8 cellular contexts compared by ENCODE assay signal in the genomic region with DNA sequence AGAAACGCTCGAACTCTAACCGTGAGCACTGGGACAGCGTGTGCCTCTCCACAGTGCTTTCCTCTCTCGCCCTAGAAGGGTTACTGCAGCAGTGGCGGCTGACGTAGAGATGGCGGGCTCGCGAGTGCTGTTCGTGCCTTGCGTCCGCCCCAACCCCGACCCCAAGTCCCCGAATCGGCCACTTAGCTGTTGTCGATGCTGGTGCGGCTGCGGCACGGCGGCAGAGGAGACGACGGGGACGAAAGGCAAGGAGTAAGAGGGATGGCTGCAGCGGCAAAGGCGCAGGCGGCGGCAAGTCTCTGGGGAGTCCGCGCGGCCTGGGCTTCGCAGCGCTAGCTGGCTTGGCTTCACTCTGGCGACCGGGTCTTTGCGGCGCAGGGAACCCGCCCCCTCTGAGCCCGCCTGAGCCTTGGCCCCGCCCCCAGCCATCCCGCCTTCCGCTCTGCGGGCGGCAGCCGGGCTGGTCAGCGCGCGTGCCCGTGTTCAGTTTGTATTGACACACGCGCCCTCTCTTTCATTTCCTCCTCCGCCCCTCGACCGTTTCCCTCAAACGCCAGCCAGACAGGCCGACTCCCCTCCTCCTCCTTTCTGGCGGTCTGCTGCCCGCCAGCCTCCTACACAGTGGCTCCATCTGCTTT. TPM values are rescaled to one million over a fixed set of nuclear protein-coding genes. Genes with fewer than 3 reads are reported as not detected.
DNase-seq lines count a peak whose midpoint lies in the region; ATAC-seq and TF ChIP-seq lines count a peak whose summit lies in the region.

TSS of gene SPIN4 (minus strand) at position 354 of the 638 bp plus-strand sequence. CDS start 513 bp downstream, outside the sequence.

- peak within 1 kb of the TSS; percentile 93 for H3K4me2 ChIP-seq in OCI-LY3 (ENCODE audit: low read length)

- peaks cover 5% of the 10 kb centered on the region; the same call in 1 of the 2 replicates for H3K4me1 ChIP-seq in HUES6 (ENCODE audit: control insufficient read depth, insufficient read depth, low read length)
- H3K4me1 ChIP-seq in OCI-LY3 (ENCODE audit: low read length) = peaks cover 11% of the 10 kb centered on the region
- H3K4me1 ChIP-seq in esophagus (ENCODE audit: control insufficient read depth in 2 of 2, insufficient read depth in 2 of 2, low read length in 1 of 2) = no peaks in the 10 kb centered on the region
- no peaks in the 10 kb centered on the region for H3K4me1 ChIP-seq in mucosa of stomach (ENCODE audit: control insufficient read depth, insufficient read depth, low read length)

- TF ChIP-seq CTCF in OCI-LY3 (IDR thresholded peaks at IDR 0.05; ENCODE audit: low read depth, low read length) = no peak

- H2AFZ ChIP-seq in OCI-LY3 (ENCODE audit: low read depth, low read length) = peak within 1 kb of the TSS; percentile 72

- H3K9ac ChIP-seq in HUES6 (ENCODE audit: low read length) (peak within 1 kb of the TSS; percentile 82), OCI-LY3 (ENCODE audit: low read length) (peak within 1 kb of the TSS; percentile 80), mucosa of stomach (ENCODE audit: low read length) (peak within 1 kb of the TSS; percentile 76)

- H3K27me3 ChIP-seq in HUES6 (ENCODE audit: control insufficient read depth, insufficient read depth, low read length) (no peaks in the 10 kb centered on the region), OCI-LY3 (ENCODE audit: low read depth, low read length) (no peaks in the 10 kb centered on the region), esophagus (ENCODE audit: control insufficient read depth in 1 of 2, insufficient read depth in 2 of 2, low read length in 2 of 2) (no peaks in the 10 kb centered on the region), mucosa of stomach (ENCODE audit: control insufficient read depth, insufficient read depth, low read length) (no peaks in the 10 kb centered on the region)

- peaks cover 18% of the 10 kb centered on the region for H3K9me3 ChIP-seq in HUES6 (ENCODE audit: control insufficient read depth, insufficient read depth, low read depth, low read length)
- H3K9me3 ChIP-seq in OCI-LY3 (ENCODE audit: insufficient read depth, low read length) = no peaks in the 10 kb centered on the region
- H3K9me3 ChIP-seq in esophagus (ENCODE audit: control insufficient read depth in 2 of 2, insufficient read depth in 1 of 2, low read depth in 1 of 2, low read length in 1 of 2) = peaks cover 0 to 4% of the 10 kb centered on the region in 2 donors
- H3K9me3 ChIP-seq in mucosa of stomach (ENCODE audit: control insufficient read depth, low read length) = no peaks in the 10 kb centered on the region

- peak; percentile 87 for ATAC-seq in GM21447 (IDR thresholded peaks at IDR 0.05; ENCODE audit: unreplicated experiment)

- 0 to 24% methylated on average over 51 to 58 of the region's 58 CpGs for WGBS in esophagus, 2 donors

- peak within 1 kb of the TSS; percentile 85; the same call in 1 of the 2 replicates for H3K27ac ChIP-seq in HUES6 (ENCODE audit: low read depth, low read length)
- H3K27ac ChIP-seq in OCI-LY3 (ENCODE audit: low read length) = peak within 1 kb of the TSS; percentile 76
- H3K27ac ChIP-seq in esophagus (ENCODE audit: low read depth in 2 of 2, low read length in 1 of 2) = peak within 1 kb of the TSS; percentile 84 to 90

- DNase-seq in DMS 273 (lab: John Stamatoyannopoulos, UW; ENCODE audit: unreplicated experiment) = peak; percentile 96
- peak; percentile 58 for DNase-seq in activated T-cell treated with anti-CD3 and anti-CD28 coated beads, Interleukin-2, amount 50 U/mL, for 1 hour
- peak; percentile 37 to 38 for DNase-seq in stimulated activated CD8-positive, alpha-beta memory T cell treated with anti-CD3 and anti-CD28 coated beads, Interleukin-7, amount 100 ng/mL, for 1 hour (ENCODE audit: low read depth in 2 of 2)

- H3K4me3 ChIP-seq in HUES6 (ENCODE audit: low read depth, low read length) = peak within 1 kb of the TSS; percentile 88
- H3K4me3 ChIP-seq in OCI-LY3 (ENCODE audit: low read length) = peak within 1 kb of the TSS; percentile 88
- peak within 1 kb of the TSS; percentile 61 to 75 for H3K4me3 ChIP-seq in esophagus (ENCODE audit: low read depth in 1 of 2, low read length in 2 of 2)
- H3K4me3 ChIP-seq in mucosa of stomach (ENCODE audit: low read length) = peak within 1 kb of the TSS; percentile 51

- H3K36me3 ChIP-seq in HUES6 (ENCODE audit: control insufficient read depth, insufficient read depth, low read length) (no peaks in the 10 kb centered on the region; the same call in 1 of the 2 replicates), OCI-LY3 (replicated peaks; ENCODE audit: low read depth, low read length) (no peaks in the 10 kb centered on the region), esophagus (ENCODE audit: control insufficient read depth in 2 of 2, insufficient read depth in 2 of 2, low read length in 1 of 2) (no peaks in the 10 kb centered on the region), mucosa of stomach (ENCODE audit: control insufficient read depth, insufficient read depth, low read length) (no peaks in the 10 kb centered on the region)

- no peaks in the 10 kb centered on the region for H4K20me1 ChIP-seq in OCI-LY3 (ENCODE audit: insufficient read depth, low read length)

- H3K79me2 ChIP-seq in OCI-LY3 (ENCODE audit: low read length) = peaks cover 13% of the 10 kb centered on the region

RNA-seq across cellular contexts. Expression of gene SPIN4, which starts in this region (rescaled TPM):
- polyA plus RNA-seq in esophagus = 1 to 10 TPM; 2.8 to 4.1 TPM

Comparison
In these comparisons a context has a peak if more than half of its experiments do, and no peak if none do; other contexts are left out.
1. Peak in every context shown above with its lines: DNase-seq, ATAC-seq, H3K4me3 ChIP-seq and H3K27ac ChIP-seq.
2. DNase-seq: peak in every context shown above with its lines; median percentile 96 in DMS 273; 58 in activated T-cell treated with anti-CD3 and anti-CD28 coated beads, Interleukin-2, amount 50 U/mL, for 1 hour; 38 in stimulated activated CD8-positive, alpha-beta memory T cell treated with anti-CD3 and anti-CD28 coated beads, Interleukin-7, amount 100 ng/mL, for 1 hour.